Comparison of ENCODE assay signal across 8 cellular contexts in genomic region chr7:22082886-22083710, GRCh38.
A peak's percentile ranks its signal among the peaks of the same experiment; 100 is the strongest.
DNase-seq lines count a peak whose midpoint lies in the region; ATAC-seq and TF ChIP-seq lines count a peak whose summit lies in the region.

No MANE protein-coding gene starts in this region.

- DNase-seq in NAMALWA (ENCODE audit: low spot score): peak; percentile 91
- DNase-seq in SW 1271 (lab: John Stamatoyannopoulos, UW): peak; percentile 67 to 91
- peak; percentile 70 for DNase-seq in amniotic stem cell (lab: John Stamatoyannopoulos, UW)
- peak; percentile 94 for DNase-seq in left ventricle myocardium superior
- peak; percentile 86 for DNase-seq in prostate gland (ENCODE audit: low spot score)
- DNase-seq in ureter (ENCODE audit: low spot score): peak; percentile 88

- no peaks in the 10 kb centered on the region for H3K36me3 ChIP-seq in prostate gland

- H3K9me3 ChIP-seq in prostate gland: no peaks in the 10 kb centered on the region

- H3K4me3 ChIP-seq in GM08714 (ENCODE audit: low read length) (peak overlapping the region; percentile 72), prostate gland (peak overlapping the region; percentile 41 to 50)

- H3K4me1 ChIP-seq in prostate gland (replicated peaks): no peaks in the 10 kb centered on the region

- H3K27ac ChIP-seq in prostate gland: peak overlapping the region; percentile 88 to 93

- WGBS in prostate gland: 1% methylated on average over 43 of the region's 55 CpGs

- intact Hi-C loops in left ventricle myocardium superior (cut with micrococcal nuclease): loop anchor here (10.0 kb wide), 1 partner anchor 658 kb away; the partner anchor contains the start of gene SP4
- intact Hi-C loops in prostate gland (cut with DNase I): loop anchor here (5.0 kb wide), 1 partner anchor 1306 kb away; no protein-coding TSS in a partner anchor

- peak; percentile 97 for ATAC-seq in HG02571 (IDR thresholded peaks at IDR 0.05; ENCODE audit: unreplicated experiment)
- ATAC-seq in left ventricle myocardium superior: peak; percentile 99

- no peak for TF ChIP-seq POLR2A in prostate gland (IDR thresholded peaks at IDR 0.05)

- no peaks in the 10 kb centered on the region for H3K27me3 ChIP-seq in prostate gland (replicated peaks; ENCODE audit: insufficient read depth)

- TF ChIP-seq CTCF in prostate gland (IDR thresholded peaks at IDR 0.05): peak; percentile 79 to 96 (median 90)

Comparison
In these comparisons a context has a peak if more than half of its experiments do, and no peak if none do; other contexts are left out.
1. Peak in every context shown above with its lines: DNase-seq, ATAC-seq, H3K4me3 ChIP-seq and H3K27ac ChIP-seq.